In genomic region chr5:1390333-1390732, GRCh38 we compare ENCODE assay signal across 21 cellular contexts. TPM values are rescaled to one million over a fixed set of nuclear protein-coding genes. Genes with fewer than 3 reads are reported as not detected.
A peak's percentile ranks its signal among the peaks of the same experiment; 100 is the strongest.
DNase-seq lines count a peak whose midpoint lies in the region; ATAC-seq, FAIRE-seq and TF ChIP-seq lines count a peak whose summit lies in the region.
"Had no signal": no experiment of that assay in that cellular context is flagged by ENCODE, and none has a peak within 500 bp of the region (broad histone marks: within the 10 kb centered on the region; RNA-seq: fewer than 3 reads in every experiment).

No MANE protein-coding gene starts in this region.

- H2BK15ac ChIP-seq in H1 (ENCODE audit: low read length), result no peak overlapping the region

- H2BK5ac ChIP-seq in H1 (ENCODE audit: low read depth, low read length), result no peak overlapping the region

- H3K4me3 Mint-ChIP-seq in MCF 10A (ENCODE audit: unreplicated experiment), result no peak overlapping the region
- H3K4me3 Mint-ChIP-seq: CD4-positive, alpha-beta memory T cell had no signal

- H2AFZ ChIP-seq in H1 (ENCODE audit: low read length) (no peak overlapping the region), osteoblast (ENCODE audit: low read length) (no peak overlapping the region)
- H2AFZ ChIP-seq: GM23248 had no signal

- H3K27ac ChIP-seq in right cardiac atrium (ENCODE audit: low read length), result no peak overlapping the region
- H3K27ac ChIP-seq in H1 (ENCODE audit: low read depth, low read length), result no peak overlapping the region
- no peak overlapping the region for H3K27ac ChIP-seq in osteoblast (ENCODE audit: low read depth, low read length)
- H3K27ac ChIP-seq: GM23248 had no signal

- peaks cover 2% of the 10 kb centered on the region for H3K4me1 ChIP-seq in right cardiac atrium (ENCODE audit: control insufficient read depth, insufficient read depth, low read length)
- peaks cover 0 to 10% (median 5%) of the 10 kb centered on the region in 4 experiments; a peak in 5 of 7 replicates for H3K4me1 ChIP-seq in H1 (replicated peaks in 1 of 4; ENCODE audit: control insufficient read depth in 3 of 4, insufficient read depth in 4 of 4, low read length in 3 of 4)
- no peaks in the 10 kb centered on the region for H3K4me1 ChIP-seq in osteoblast (ENCODE audit: insufficient read depth, low read length)

- H2BK120ac ChIP-seq in H1 (replicated peaks; ENCODE audit: low read depth, low read length), result no peak overlapping the region

- no peaks in the 10 kb centered on the region for H3K79me2 ChIP-seq in H1 (ENCODE audit: control insufficient read depth in 1 of 2, insufficient read depth in 2 of 2, low read length in 2 of 2)
- H3K79me2 ChIP-seq in osteoblast (ENCODE audit: insufficient read depth, low read length), result no peaks in the 10 kb centered on the region

- H2BK12ac ChIP-seq in H1 (ENCODE audit: low read depth, low read length), result peak overlapping the region; percentile 27; the same call in 1 of the 2 replicates

- no peaks in the 10 kb centered on the region for H3K36me3 Mint-ChIP-seq in MCF 10A (ENCODE audit: insufficient read depth, unreplicated experiment)

- CTCF ChIA-PET in H1 (lab: Charles Lee; ENCODE audit: partially characterized antibody), result interaction anchor here (1.1 to 1.2 kb wide), 2 partner anchors 78 to 90 kb away, joined by 3 read pairs; no protein-coding TSS in a partner anchor
- CTCF ChIA-PET in MCF 10A (lab: Yijun Ruan, JAX), result no interaction called here

- no peaks in the 10 kb centered on the region for H3K79me1 ChIP-seq in H1 (ENCODE audit: low read depth, low read length)

- H3K9me3 ChIP-seq in right cardiac atrium (ENCODE audit: control insufficient read depth, low read length) (no peaks in the 10 kb centered on the region), H1 (ENCODE audit: insufficient read depth in 2 of 2, low read depth in 1 of 2, low read length in 1 of 2) (no peaks in the 10 kb centered on the region), osteoblast (ENCODE audit: low read depth, low read length) (no peaks in the 10 kb centered on the region)
- H3K9me3 ChIP-seq: HAP-1 had no signal

- TF ChIP-seq RAD21 in H1 (IDR thresholded peaks at IDR 0.05 in 1 of 2, conservative IDR thresholded peaks at IDR 0.05 in 1 of 2; ENCODE audit: low read depth in 2 of 2, low read length in 2 of 2), result no peak

- H3K23me2 ChIP-seq in H1 (ENCODE audit: low read depth, low read length), result peaks cover 18% of the 10 kb centered on the region; the same call in 1 of the 2 replicates

- no peak for TF ChIP-seq EP300 in H1 (IDR thresholded peaks at IDR 0.05; ENCODE audit: borderline replicate concordance in 1 of 2, low read depth in 2 of 2, low read length in 2 of 2)

- no peak overlapping the region for H3K4ac ChIP-seq in H1 (replicated peaks; ENCODE audit: insufficient read length, low read depth, low read length)

- H4K20me1 ChIP-seq in H1 (replicated peaks in 1 of 2; ENCODE audit: control insufficient read depth in 1 of 2, insufficient read depth in 2 of 2, low read length in 2 of 2) (peaks cover 5 to 7% of the 10 kb centered on the region in 2 experiments), osteoblast (ENCODE audit: insufficient read depth, low read length) (no peaks in the 10 kb centered on the region)

- FAIRE-seq in H1 (lab: Jason Lieb, UNC) (no peak), HTR-8/SVneo (lab: Jason Lieb, UNC) (no peak)
- FAIRE-seq: GM12891, GM18507 had no signal

- no TSS peak for BruUV-seq in MCF 10A (replicated peaks; lab: Mats Ljungman, UMichigan)

- peaks cover 9% of the 10 kb centered on the region for H3K4me1 Mint-ChIP-seq in MCF 10A (ENCODE audit: insufficient read depth, unreplicated experiment)

- H4K8ac ChIP-seq in H1 (ENCODE audit: extremely low read depth, insufficient read depth, low read length), result no peak overlapping the region

- H2BK20ac ChIP-seq in H1 (ENCODE audit: low read length), result no peak overlapping the region

- H3K18ac ChIP-seq in H1 (ENCODE audit: extremely low read depth, low read length), result no peak overlapping the region

- no peak overlapping the region for H3K56ac ChIP-seq in H1 (replicated peaks; ENCODE audit: insufficient read length, low read depth, low read length)

- no peak for TF ChIP-seq POLR2A in H1 (IDR thresholded peaks at IDR 0.05; ENCODE audit: control extremely low read depth in 1 of 2, low read depth in 2 of 2, low read length in 2 of 2)

- no peak overlapping the region for H3K9ac ChIP-seq in H1 (replicated peaks in 1 of 4; ENCODE audit: extremely low read depth in 1 of 4, low read depth in 3 of 4, low read length in 3 of 4)
- H3K9ac ChIP-seq: GM23248 had no signal

- H3K27me3 ChIP-seq in right cardiac atrium (ENCODE audit: control insufficient read depth, insufficient read depth), result no peaks in the 10 kb centered on the region
- H3K27me3 ChIP-seq in H1 (replicated peaks in 1 of 4; ENCODE audit: control insufficient read depth in 3 of 4, extremely low read depth in 1 of 4, insufficient read depth in 3 of 4, low read length in 3 of 4), result peaks cover 9 to 32% (median 23%) of the 10 kb centered on the region in 4 experiments
- peaks cover 29% of the 10 kb centered on the region for H3K27me3 ChIP-seq in osteoblast (ENCODE audit: insufficient read depth, low read length)

- H3K36me3 ChIP-seq in H1 (ENCODE audit: control insufficient read depth in 2 of 4, insufficient read depth in 4 of 4, low read length in 3 of 4) (no peaks in the 10 kb centered on the region), osteoblast (ENCODE audit: insufficient read depth, low read length) (no peaks in the 10 kb centered on the region)
- H3K36me3 ChIP-seq: HAP-1 had no signal

- H3K4me2 ChIP-seq in H1 (ENCODE audit: insufficient read depth in 1 of 2, low read depth in 2 of 2, low read length in 2 of 2) (no peak overlapping the region), osteoblast (ENCODE audit: insufficient read depth, low read length) (no peak overlapping the region)

- H2AK5ac ChIP-seq in H1 (ENCODE audit: low read depth, low read length), result no peak overlapping the region

- no peak for ATAC-seq in right cardiac atrium

- no peak overlapping the region for H3K14ac ChIP-seq in H1 (ENCODE audit: insufficient read length)

- TF ChIP-seq CTCF in H1 (IDR thresholded peaks at IDR 0.05; ENCODE audit: control extremely low read depth in 1 of 3, insufficient read depth in 1 of 3, low read depth in 1 of 3, low read length in 3 of 3) (no peak), osteoblast (IDR thresholded peaks at IDR 0.05; ENCODE audit: extremely low read depth, low read depth, low read length) (no peak), MCF 10A (IDR thresholded peaks at IDR 0.05; ENCODE audit: unreplicated experiment) (no peak)

- H4K91ac ChIP-seq in H1 (replicated peaks; ENCODE audit: insufficient read length, low read length), result no peak overlapping the region

- 73% methylated on average over 7 of the region's 7 CpGs for WGBS in right cardiac atrium
- 78% methylated on average over 7 of the region's 7 CpGs; no CpG with 5 or more reads in 1 of the 2 experiments for WGBS in H1 (ENCODE audit: extremely low coverage in 1 of 2, insufficient coverage in 1 of 2, insufficient read length in 1 of 2, insufficient replicate concordance in 2 of 2, low coverage in 1 of 2, low lambda C conversion rate in 2 of 2, missing lambda C conversion rate in 1 of 2), 2 experiments

- no peak overlapping the region for H3K27ac Mint-ChIP-seq in MCF 10A (ENCODE audit: low read depth, unreplicated experiment)
- H3K27ac Mint-ChIP-seq: CD4-positive, alpha-beta memory T cell had no signal

- intact Hi-C loops in right cardiac atrium (cut with DNase I) (no loop called here), cardiac septum (cut with DNase I) (no loop called here), MCF 10A (cut with micrococcal nuclease) (no loop called here)

- no peak overlapping the region for H3K23ac ChIP-seq in H1 (ENCODE audit: insufficient read length)

- no peak overlapping the region for H4K5ac ChIP-seq in H1 (ENCODE audit: insufficient read length, low read depth, low read length)

- H3K9me3 Mint-ChIP-seq in MCF 10A (ENCODE audit: unreplicated experiment), result no peaks in the 10 kb centered on the region

- H3K4me3 ChIP-seq in right cardiac atrium (ENCODE audit: low read length), result no peak overlapping the region
- H3K4me3 ChIP-seq in H1 (ENCODE audit: extremely low read depth in 1 of 4, insufficient read depth in 2 of 4, low read depth in 3 of 4, low read length in 4 of 4), result no peak overlapping the region
- H3K4me3 ChIP-seq in osteoblast (ENCODE audit: insufficient read depth, low read length), result no peak overlapping the region
- H3K4me3 ChIP-seq: GM23248, HAP-1 had no signal

- DNase-seq in right cardiac atrium (peak in 2 of 3 donors; percentile 21 to 25), cardiac septum (ENCODE audit: low spot score) (no peak), H1 (ENCODE audit: low read depth in 1 of 2, low spot score in 2 of 2) (no peak), osteoblast (ENCODE audit: insufficient read length, low spot score, missing footprints) (peak; percentile 69), MCF 10A (ENCODE audit: unreplicated experiment) (no peak), HTR-8/SVneo (ENCODE audit: insufficient read length, low spot score) (no peak)
- DNase-seq: C1 segment of cervical spinal cord; Calu3; CD4-positive, alpha-beta memory T cell; DMS53; GF-D8; GM23248 had no signal

- peaks cover 68% of the 10 kb centered on the region for H3K27me3 Mint-ChIP-seq in MCF 10A (ENCODE audit: insufficient read depth, unreplicated experiment)

- POLR2A ChIA-PET in H1 (lab: Charles Lee; ENCODE audit: partially characterized antibody), result interaction anchor here (0.7 kb wide), 1 partner anchor 10 kb away, joined by 4 read pairs; no protein-coding TSS in a partner anchor
- POLR2A ChIA-PET in MCF 10A (lab: Yijun Ruan, JAX), result no interaction called here

RNA-seq across cellular contexts. Expression of gene CLPTM1L, which starts 45.4 kb away (rescaled TPM):
- total RNA-seq in right cardiac atrium, result 10 to 100 TPM; 43.9 to 62.7 (median 50.0) TPM
- polyA plus RNA-seq in right cardiac atrium, result 44.0 TPM
- total RNA-seq in cardiac septum, result 42.6 TPM
- 102 and 109 TPM in 2 replicates for total RNA-seq in H1 (2021; fragmentation: NEBNext Ultra II Directional; extraction: Animal tissue kit (Norgen Biotek cat#: 25700))
- 119 and 122 TPM in 2 replicates for polyA plus RNA-seq in H1 (2011; rRNA removed)
- polyA plus RNA-seq in H1 (2011; cell fraction: cytosol; rRNA removed), result 110 TPM
- 138 TPM for polyA plus RNA-seq in H1 (2011; cell fraction: nucleus; rRNA removed)
- polyA plus RNA-seq in H1 (2012, experiment 1 of 2), result 78.3 to 114 TPM (median 89.5 TPM) in 4 replicates
- 134 TPM for polyA plus RNA-seq in H1 (2012, experiment 2 of 2)
- 79.2 TPM for polyA plus RNA-seq in H1 (2013, experiment 1 of 2)
- 82.6 TPM for polyA plus RNA-seq in H1 (2013, experiment 2 of 2)
- polyA minus RNA-seq in H1 (2011; rRNA and poly(A)+ RNA removed), result 97.1 and 170 TPM in 2 replicates
- polyA minus RNA-seq in H1 (2011; cell fraction: cytosol; rRNA and poly(A)+ RNA removed), result 66.9 TPM
- polyA minus RNA-seq in H1 (2011; cell fraction: nucleus; rRNA and poly(A)+ RNA removed), result 56.8 TPM
- total RNA-seq in osteoblast, result 134 and 139 TPM in 2 replicates
- 116 and 128 TPM in 2 replicates for total RNA-seq in MCF 10A (2022)

RNA-seq across cellular contexts. Expression of gene SLC6A3, which starts 54.9 kb away (rescaled TPM):
- total RNA-seq in right cardiac atrium (not detected), cardiac septum (0.19 TPM), osteoblast (not detected in 2 replicates), MCF 10A (2022) (not detected in 2 replicates)
- polyA plus RNA-seq in right cardiac atrium (not detected), H1 (2011; rRNA removed) (0.86 and 0.91 TPM in 2 replicates)
- 0.46 and 0.48 TPM in 2 replicates for total RNA-seq in H1 (2021; fragmentation: NEBNext Ultra II Directional; extraction: Animal tissue kit (Norgen Biotek cat#: 25700))
- polyA plus RNA-seq in H1 (2011; cell fraction: cytosol; rRNA removed), result 0.57 TPM
- polyA plus RNA-seq in H1 (2011; cell fraction: nucleus; rRNA removed), result 1.9 TPM
- 0.55 to 0.88 TPM (median 0.75 TPM) in 4 replicates for polyA plus RNA-seq in H1 (2012, experiment 1 of 2)
- 0.58 TPM for polyA plus RNA-seq in H1 (2012, experiment 2 of 2)
- polyA plus RNA-seq in H1 (2013, experiment 1 of 2), result 0.77 TPM
- 0.94 TPM for polyA plus RNA-seq in H1 (2013, experiment 2 of 2)
- 1.0 and 1.1 TPM in 2 replicates for polyA minus RNA-seq in H1 (2011; rRNA and poly(A)+ RNA removed)
- polyA minus RNA-seq in H1 (2011; cell fraction: cytosol; rRNA and poly(A)+ RNA removed), result 0.44 TPM
- polyA minus RNA-seq in H1 (2011; cell fraction: nucleus; rRNA and poly(A)+ RNA removed), result 0.50 TPM
- total RNA-seq: A172; A673; Calu3; CD4-positive, alpha-beta memory T cell; Daoy; G401; GM23248; H4 had no signal
- polyA plus RNA-seq: BJ; CD4-positive, alpha-beta memory T cell; GM23248 had no signal

Comparison
In these comparisons a context has a peak if more than half of its experiments do, and no peak if none do; other contexts are left out.
1. DNase-seq: peak in right cardiac atrium (2 of 3) and osteoblast (single experiment); none in cardiac septum (single experiment), H1 (0 of 2), MCF 10A (single experiment) and HTR-8/SVneo (single experiment).